In genomic region chr4:24729041-24729730, GRCh38 we compare ENCODE assay signal across 20 cellular contexts.
DNase-seq lines count a peak whose midpoint lies in the region; ATAC-seq, FAIRE-seq and TF ChIP-seq lines count a peak whose summit lies in the region.
"Had no signal": no experiment of that assay in that cellular context is flagged by ENCODE, and none has a peak within 500 bp of the region (broad histone marks: within the 10 kb centered on the region; RNA-seq: fewer than 3 reads in every experiment).

No MANE protein-coding gene starts in this region.

- no peak overlapping the region for H3K4me2 ChIP-seq in astrocyte (ENCODE audit: low read length)
- H3K4me2 ChIP-seq: PC-9 had no signal

- no peaks in the 10 kb centered on the region for H3K27me3 ChIP-seq in astrocyte (ENCODE audit: insufficient read depth, low read length)

- no peak overlapping the region for H3K9ac ChIP-seq in astrocyte (ENCODE audit: low read length)

- no peak overlapping the region for H3K27ac ChIP-seq in astrocyte (ENCODE audit: low read depth, low read length)
- H3K27ac ChIP-seq: PC-9, RWPE1 had no signal

- H3K9me3 Mint-ChIP-seq in astrocyte (ENCODE audit: unreplicated experiment), result no peaks in the 10 kb centered on the region

- no peaks in the 10 kb centered on the region for H3K79me2 ChIP-seq in astrocyte (ENCODE audit: insufficient read depth, low read length)

- no peaks in the 10 kb centered on the region for H3K36me3 Mint-ChIP-seq in astrocyte (ENCODE audit: low read depth, unreplicated experiment)
- H3K36me3 Mint-ChIP-seq: CD4-positive, CD25-positive, alpha-beta regulatory T cell had no signal

- H3K27me3 Mint-ChIP-seq in astrocyte (ENCODE audit: low read depth, unreplicated experiment), result peaks cover 15% of the 10 kb centered on the region
- H3K27me3 Mint-ChIP-seq: CD4-positive, CD25-positive, alpha-beta regulatory T cell had no signal

- peak; percentile 5 for FAIRE-seq in astrocyte (lab: Jason Lieb, UNC)
- FAIRE-seq: H54 had no signal

- no peaks in the 10 kb centered on the region for H3K4me1 Mint-ChIP-seq in astrocyte (ENCODE audit: low read depth, unreplicated experiment)
- H3K4me1 Mint-ChIP-seq: CD4-positive, CD25-positive, alpha-beta regulatory T cell had no signal

- DNase-seq in AG10803 (ENCODE audit: low read depth) (peak; percentile 45), astrocyte (ENCODE audit: low read depth) (no peak), fibroblast of peridontal ligament (ENCODE audit: extremely low read depth) (peak; percentile 50), retinal pigment epithelial cell (ENCODE audit: low read depth) (peak; percentile 51), NCI-H524 treated with DMSO at 0.1 percent for 48 hours (lab: John Stamatoyannopoulos, UW) (no peak)
- DNase-seq in activated CD4-positive, alpha-beta T cell treated with anti-CD3 and anti-CD28 coated beads, Interleukin-2, amount 50 U/mL, for 4 hours, result no peak
- DNase-seq in activated CD4-positive, alpha-beta T cell treated with anti-CD3 and anti-CD28 coated beads for 48 hours, result no peak
- DNase-seq: CD4-positive, CD25-positive, alpha-beta regulatory T cell; DMS79; Kasumi-1; NCI-H1048; NCI-H1417 treated with DMSO at 0.1 percent for 48 hours; NCI-H2107; NCI-H510A; NCI-H748 treated with DMSO at 0.1 percent for 48 hours; PC-9; SHP77 treated with DMSO at 0.1 percent for 48 hours had no signal

- H2AFZ ChIP-seq in astrocyte (ENCODE audit: low read depth, low read length), result no peak overlapping the region
- H2AFZ ChIP-seq: PC-9 had no signal

- no peaks in the 10 kb centered on the region for H3K4me1 ChIP-seq in astrocyte (ENCODE audit: insufficient read depth, low read length)

- no peaks in the 10 kb centered on the region for H3K36me3 ChIP-seq in astrocyte (ENCODE audit: insufficient read depth, low read length)

- no peak for ATAC-seq in GM21576 (IDR thresholded peaks at IDR 0.05; ENCODE audit: unreplicated experiment)

- H4K20me1 ChIP-seq in astrocyte (ENCODE audit: insufficient read depth, low read length), result no peaks in the 10 kb centered on the region

- TF ChIP-seq CTCF in AG10803 (conservative IDR thresholded peaks at IDR 0.05; ENCODE audit: low read length) (no peak), astrocyte (IDR thresholded peaks at IDR 0.05; ENCODE audit: insufficient read depth, low read depth, low read length) (no peak), retinal pigment epithelial cell (conservative IDR thresholded peaks at IDR 0.05; ENCODE audit: low read depth, low read length) (no peak)

- H3K4me3 ChIP-seq in AG10803 (ENCODE audit: low read length), result no peak overlapping the region
- no peak overlapping the region for H3K4me3 ChIP-seq in astrocyte (ENCODE audit: insufficient read depth, low read depth, low read length)
- no peak overlapping the region for H3K4me3 ChIP-seq in retinal pigment epithelial cell (ENCODE audit: low read length)
- H3K4me3 ChIP-seq: PC-9 had no signal

- no peak overlapping the region for H3K27ac Mint-ChIP-seq in astrocyte (ENCODE audit: unreplicated experiment)
- H3K27ac Mint-ChIP-seq: CD4-positive, CD25-positive, alpha-beta regulatory T cell had no signal

- no peaks in the 10 kb centered on the region for H3K9me3 ChIP-seq in astrocyte (ENCODE audit: insufficient read depth, low read depth, low read length)

- H3K4me3 Mint-ChIP-seq in astrocyte (ENCODE audit: unreplicated experiment), result no peak overlapping the region
- H3K4me3 Mint-ChIP-seq: CD4-positive, CD25-positive, alpha-beta regulatory T cell had no signal

Comparison
In these comparisons a context has a peak if more than half of its experiments do, and no peak if none do; other contexts are left out.
1. DNase-seq: peak in AG10803 (single experiment), fibroblast of peridontal ligament (single experiment) and retinal pigment epithelial cell (single experiment); none in astrocyte (single experiment), NCI-H524 treated with DMSO at 0.1 percent for 48 hours (single experiment), activated CD4-positive, alpha-beta T cell treated with anti-CD3 and anti-CD28 coated beads, Interleukin-2, amount 50 U/mL, for 4 hours (0 of 2) and activated CD4-positive, alpha-beta T cell treated with anti-CD3 and anti-CD28 coated beads for 48 hours (single experiment).